ENCODE assay signal across 18 cellular contexts in genomic region chr12:65885312-65885711, GRCh38.
A peak's percentile ranks its signal among the peaks of the same experiment; 100 is the strongest.
DNase-seq lines count a peak whose midpoint lies in the region; ATAC-seq and TF ChIP-seq lines count a peak whose summit lies in the region.
"Had no signal": no experiment of that assay in that cellular context is flagged by ENCODE, and none has a peak within 500 bp of the region (broad histone marks: within the 10 kb centered on the region; RNA-seq: fewer than 3 reads in every experiment).

No MANE protein-coding gene starts in this region.

- no peak overlapping the region for H2AFZ ChIP-seq in H9 (ENCODE audit: low read length)

- no CpG with 5 or more reads among the region's 5 CpGs for WGBS in H9 (ENCODE audit: extremely low coverage, insufficient read length, low lambda C conversion rate)

- no peak overlapping the region for H4K8ac ChIP-seq in H9 (replicated peaks; ENCODE audit: insufficient read length, low read depth, low read length)

- no peak overlapping the region for H4K5ac ChIP-seq in H9 (ENCODE audit: insufficient read length, low read depth, low read length)

- in situ Hi-C loops in Caki2 (cut with HindIII; ENCODE audit: low pct_unique_long_range_greater_than_20kb, low sequenced_read_pairs) = no loop called here

- H3K36me3 ChIP-seq in RWPE2 (ENCODE audit: low read depth) = peaks cover 96% of the 10 kb centered on the region
- H3K36me3 ChIP-seq: left ventricle myocardium inferior, uterus had no signal

- H3K36me3 Mint-ChIP-seq in H9 (ENCODE audit: insufficient read depth in 1 of 3, low read depth in 3 of 3) = peaks cover 4 to 7% (median 5%) of the 10 kb centered on the region in 3 experiments; a peak in 5 of 7 replicates

- H3K27ac ChIP-seq in RWPE2 (ENCODE audit: poor library complexity, severe bottlenecking) = peak overlapping the region; percentile 48
- H3K27ac ChIP-seq in epithelial cell of prostate = peak overlapping the region; percentile 40
- no peak overlapping the region for H3K27ac ChIP-seq in H9 (ENCODE audit: insufficient read length, low read depth, low read length)
- H3K27ac ChIP-seq: left ventricle myocardium inferior, uterus had no signal

- H3K79me1 ChIP-seq in H9 (ENCODE audit: insufficient read depth, low read depth, low read length, poor library complexity, severe bottlenecking) = no peaks in the 10 kb centered on the region

- ATAC-seq in RWPE2 (ENCODE audit: low read depth) = no peak
- ATAC-seq: activated T-helper 17 cell treated with anti-CD3 and anti-CD28 coated beads, Interleukin-2, amount 50 U/mL, for 72 hours had no signal

- H3K27ac Mint-ChIP-seq in H9 = no peak overlapping the region
- H3K27ac Mint-ChIP-seq: activated T-helper 17 cell treated with anti-CD3 and anti-CD28 coated beads, Interleukin-2, amount 50 U/mL, for 72 hours; endodermal cell had no signal

- no peaks in the 10 kb centered on the region for H3K27me3 Mint-ChIP-seq in H9 (ENCODE audit: low read depth)

- H3K4me3 ChIP-seq in RWPE2 (ENCODE audit: severe bottlenecking) = no peak overlapping the region
- H3K4me3 ChIP-seq: left ventricle myocardium inferior, uterus had no signal

- no peak overlapping the region for H3T11ph ChIP-seq in H9 (ENCODE audit: low read length)

- H2BK120ac ChIP-seq in H9 (ENCODE audit: low read depth, low read length, poor library complexity, severe bottlenecking) = no peak overlapping the region

- no peak overlapping the region for H2BK20ac ChIP-seq in H9 (ENCODE audit: low read depth, low read length, poor library complexity, severe bottlenecking)

- H2BK12ac ChIP-seq in H9 (ENCODE audit: insufficient read length, low read depth, low read length) = no peak overlapping the region

- no peaks in the 10 kb centered on the region; the same call in 1 of the 2 replicates for H3K79me2 ChIP-seq in H9 (ENCODE audit: insufficient read depth, low read length)

- no peak overlapping the region for H3K23ac ChIP-seq in H9 (ENCODE audit: insufficient read length, low read depth, low read length)

- no peak overlapping the region for H3K4ac ChIP-seq in H9 (ENCODE audit: low read depth, low read length)

- no peaks in the 10 kb centered on the region for H3K23me2 ChIP-seq in H9 (ENCODE audit: insufficient read length, low read depth, low read length, poor library complexity, severe bottlenecking)

- no peak overlapping the region for H2BK5ac ChIP-seq in H9 (ENCODE audit: insufficient read length, low read length)

- no peaks in the 10 kb centered on the region for H3K9me3 ChIP-seq in RWPE2 (ENCODE audit: severe bottlenecking)
- no peaks in the 10 kb centered on the region for H3K9me3 ChIP-seq in H9 (ENCODE audit: control insufficient read depth, low read depth, low read length)
- H3K9me3 ChIP-seq: left ventricle myocardium inferior, uterus had no signal

- no peak overlapping the region for H2AK5ac ChIP-seq in H9 (ENCODE audit: insufficient read length, low read length)

- no peaks in the 10 kb centered on the region for H3K27me3 ChIP-seq in RWPE2 (ENCODE audit: insufficient read depth, poor library complexity, severe bottlenecking)
- no peaks in the 10 kb centered on the region for H3K27me3 ChIP-seq in H9 (ENCODE audit: insufficient read depth, low read length)
- H3K27me3 ChIP-seq: uterus had no signal

- H4K20me1 ChIP-seq in H9 (ENCODE audit: control insufficient read depth, insufficient read depth, insufficient read length) = no peaks in the 10 kb centered on the region

- no peak overlapping the region for H3K18ac ChIP-seq in H9 (ENCODE audit: insufficient read length, low read depth, low read length)

- TF ChIP-seq CTCF in RWPE2 (IDR thresholded peaks at IDR 0.05; ENCODE audit: poor library complexity, severe bottlenecking) (no peak), H9 (conservative IDR thresholded peaks at IDR 0.05) (no peak)

- DNase-seq in Caki2 (ENCODE audit: low read depth) (peak; percentile 57), RWPE2 (ENCODE audit: low spot score) (no peak), epithelial cell of prostate (ENCODE audit: low read depth, low spot score) (no peak), myocyte (ENCODE audit: low read depth) (peak; percentile 44), AG08396 (ENCODE audit: low spot score) (no peak), nucleus accumbens (lab: John Stamatoyannopoulos, UW) (no peak), H9 (no peak), NCI-H2081 treated with DMSO at 0.1 percent for 48 hours (lab: John Stamatoyannopoulos, UW) (no peak)
- DNase-seq: amniotic stem cell; cerebellar nuclear complex; endodermal cell; HCEC 1CT; left ventricle myocardium inferior; NCI-H1048; NCI-H526 treated with DMSO at 0.1 percent for 48 hours; stimulated activated CD4-positive, alpha-beta T cell treated with anti-CD3 and anti-CD28 coated beads, Interleukin-4, amount 100 ng/mL, for 1 hour; uterus had no signal

- no peak overlapping the region for H4K91ac ChIP-seq in H9 (ENCODE audit: insufficient read length, low read depth, low read length)

- peaks cover 34 to 42% of the 10 kb centered on the region in 2 experiments for H3K4me1 Mint-ChIP-seq in H9
- H3K4me1 Mint-ChIP-seq: activated T-helper 17 cell treated with anti-CD3 and anti-CD28 coated beads, Interleukin-2, amount 50 U/mL, for 72 hours had no signal

- H3K4me3 Mint-ChIP-seq in H9 = no peak overlapping the region
- H3K4me3 Mint-ChIP-seq: activated T-helper 17 cell treated with anti-CD3 and anti-CD28 coated beads, Interleukin-2, amount 50 U/mL, for 72 hours; endodermal cell had no signal

- H2BK15ac ChIP-seq in H9 (ENCODE audit: low read depth, low read length) = no peak overlapping the region

- H3K56ac ChIP-seq in H9 (ENCODE audit: insufficient read length, low read depth, low read length) = no peak overlapping the region

- H3K4me1 ChIP-seq in RWPE2 (ENCODE audit: insufficient read depth, poor library complexity, severe bottlenecking) = peaks cover 69% of the 10 kb centered on the region
- H3K4me1 ChIP-seq in H9 (ENCODE audit: insufficient read depth, low read length) = peaks cover 12% of the 10 kb centered on the region

- H3K9me3 Mint-ChIP-seq in H9 = no peaks in the 10 kb centered on the region
- H3K9me3 Mint-ChIP-seq: activated T-helper 17 cell treated with anti-CD3 and anti-CD28 coated beads, Interleukin-2, amount 50 U/mL, for 72 hours; endodermal cell had no signal

- H3K4me2 ChIP-seq in H9 (ENCODE audit: insufficient read depth, insufficient read length, low read length) = no peak overlapping the region

- H3K9ac ChIP-seq in H9 (ENCODE audit: extremely low read depth, insufficient read length, low read length) = no peak overlapping the region

- H3K14ac ChIP-seq in H9 (ENCODE audit: insufficient read depth, low read length) = no peak overlapping the region

Comparison
In these comparisons a context has a peak if more than half of its experiments do, and no peak if none do; other contexts are left out.
1. DNase-seq: peak in Caki2 (single experiment) and myocyte (single experiment); none in RWPE2 (single experiment), epithelial cell of prostate (single experiment), AG08396 (single experiment), nucleus accumbens (0 of 56), H9 (single experiment) and NCI-H2081 treated with DMSO at 0.1 percent for 48 hours (single experiment).